16 cellular contexts compared by ENCODE assay signal in the genomic region with DNA sequence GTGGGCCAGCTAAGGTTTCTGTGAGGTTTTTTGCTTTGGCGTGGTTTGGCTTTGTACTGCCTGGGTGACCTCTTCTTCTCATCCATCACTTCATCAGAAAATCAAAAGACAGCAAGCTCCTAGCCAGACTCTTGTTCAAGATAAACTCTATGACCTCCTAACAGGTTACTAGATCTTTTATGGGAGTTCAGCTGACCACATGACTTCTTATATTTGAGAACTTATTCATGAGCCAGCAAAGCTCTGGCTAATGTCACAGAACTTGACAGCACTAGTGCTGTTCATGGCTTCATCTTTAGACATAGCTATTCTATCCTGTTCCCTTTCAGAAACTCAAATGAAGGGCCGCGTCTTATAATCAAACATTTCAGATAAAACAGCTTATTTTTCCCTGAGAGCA.
A peak's percentile ranks its signal among the peaks of the same experiment; 100 is the strongest.
DNase-seq lines count a peak whose midpoint lies in the region; ATAC-seq lines count a peak whose summit lies in the region.
"Had no signal": no experiment of that assay in that cellular context is flagged by ENCODE, and none has a peak within 500 bp of the region (broad histone marks: within the 10 kb centered on the region; RNA-seq: fewer than 3 reads in every experiment).

No MANE protein-coding gene starts in this region.

- H3K36me3 ChIP-seq in Karpas-422 (ENCODE audit: insufficient read depth, low read length): no peaks in the 10 kb centered on the region
- H3K36me3 ChIP-seq: HAP-1 had no signal

- no peak overlapping the region for H3K4me3 ChIP-seq in Karpas-422 (ENCODE audit: low read length)
- H3K4me3 ChIP-seq: HAP-1 had no signal

- H3K9ac ChIP-seq in Karpas-422 (ENCODE audit: low read length): no peak overlapping the region

- no peaks in the 10 kb centered on the region for H3K9me3 ChIP-seq in Karpas-422 (ENCODE audit: low read length)
- H3K9me3 ChIP-seq: HAP-1 had no signal

- no peaks in the 10 kb centered on the region for H4K20me1 ChIP-seq in Karpas-422 (ENCODE audit: insufficient read depth, low read depth, low read length)

- no peaks in the 10 kb centered on the region for H3K27me3 ChIP-seq in Karpas-422 (ENCODE audit: low read length)

- intact Hi-C loops in Right ventricle myocardium inferior (cut with DNase I) (loop anchor here (10.0 kb wide), 1 partner anchor 108 kb away; no protein-coding TSS in a partner anchor), cardiac septum (cut with DNase I) (loop anchor here (10.0 kb wide), 1 partner anchor 408 kb away; no protein-coding TSS in a partner anchor), left cardiac atrium (cut with DNase I) (loop anchor here in 1 of 2 donors (5.0 kb wide), 1 partner anchor 110 kb away; no protein-coding TSS in a partner anchor)

- peak; percentile 71 for ATAC-seq in Right ventricle myocardium inferior
- ATAC-seq in left cardiac atrium: peak; percentile 72 to 83
- no peak for ATAC-seq in HG03175 (IDR thresholded peaks at IDR 0.05; ENCODE audit: unreplicated experiment)
- ATAC-seq: CD8-positive, alpha-beta T cell; HepG2 had no signal

- no peaks in the 10 kb centered on the region for H3K4me1 ChIP-seq in Karpas-422 (ENCODE audit: low read length)

- DNase-seq in Right ventricle myocardium inferior (ENCODE audit: missing footprints): no peak
- no peak for DNase-seq in cardiac septum (ENCODE audit: low spot score)
- DNase-seq in SK-N-DZ (ENCODE audit: low spot score): peak; percentile 83
- DNase-seq in left cardiac atrium: no peak
- DNase-seq in NCI-H748 (lab: John Stamatoyannopoulos, UW; ENCODE audit: unreplicated experiment): no peak
- DNase-seq in Karpas-422: no peak
- DNase-seq: CD8-positive, alpha-beta T cell; DMS153; DMS79 treated with DMSO at 0.1 percent for 48 hours; EL; GOT3; HFFc6 had no signal

- no peaks in the 10 kb centered on the region for H3K79me2 ChIP-seq in Karpas-422 (ENCODE audit: low read length)

- no peak overlapping the region for H3K4me2 ChIP-seq in Karpas-422 (ENCODE audit: low read depth, low read length, poor library complexity, severe bottlenecking)

- no peak overlapping the region for H2AFZ ChIP-seq in Karpas-422 (ENCODE audit: low read length)

- H3K27ac ChIP-seq in Karpas-422 (ENCODE audit: low read length): no peak overlapping the region
- H3K27ac ChIP-seq: 22Rv1 had no signal

- no peaks in the 10 kb centered on the region for H3K9me2 ChIP-seq in Karpas-422 (replicated peaks; ENCODE audit: insufficient read depth, low read length)
